ENCODE assay signal across 1 cellular context in the genomic region with DNA sequence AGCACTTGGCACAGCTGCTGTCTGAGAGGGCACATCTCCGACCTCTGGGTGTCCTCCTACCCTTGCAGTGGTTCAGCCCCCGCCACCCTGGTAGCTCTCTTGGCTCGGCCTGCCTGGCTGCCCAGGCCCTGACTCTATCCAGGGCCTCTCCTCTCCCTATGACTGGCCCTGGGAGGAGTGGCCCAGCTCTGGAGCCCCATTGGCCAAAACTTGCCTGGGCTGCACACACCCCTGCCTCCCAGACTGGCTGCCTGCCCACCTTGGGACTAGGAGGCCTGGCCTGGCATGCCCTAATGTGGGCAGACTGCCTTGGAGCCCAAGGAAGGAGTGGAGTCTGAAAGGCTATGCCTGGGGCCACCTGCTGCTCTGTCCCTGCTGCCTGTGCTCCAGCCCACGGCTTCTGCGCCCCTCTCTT.
TF ChIP-seq lines count a peak whose summit lies in the region.

No MANE protein-coding gene starts in this region.

TF ChIP-seq in H1, 55 proteins besides CTCF, POLR2A, EP300 and RAD21 (continued from another document):
- TF ChIP-seq RNF2 (IDR thresholded peaks at IDR 0.05; ENCODE audit: borderline replicate concordance, low read depth, low read length, missing control alignments, poor library complexity, severe bottlenecking), result no peak
- TF ChIP-seq POLR2AphosphoS5 (IDR thresholded peaks at IDR 0.05; ENCODE audit: low read depth, low read length), result no peak
- TF ChIP-seq SP1 (IDR thresholded peaks at IDR 0.05; ENCODE audit: low read depth, low read length), result no peak
